In the genomic region with DNA sequence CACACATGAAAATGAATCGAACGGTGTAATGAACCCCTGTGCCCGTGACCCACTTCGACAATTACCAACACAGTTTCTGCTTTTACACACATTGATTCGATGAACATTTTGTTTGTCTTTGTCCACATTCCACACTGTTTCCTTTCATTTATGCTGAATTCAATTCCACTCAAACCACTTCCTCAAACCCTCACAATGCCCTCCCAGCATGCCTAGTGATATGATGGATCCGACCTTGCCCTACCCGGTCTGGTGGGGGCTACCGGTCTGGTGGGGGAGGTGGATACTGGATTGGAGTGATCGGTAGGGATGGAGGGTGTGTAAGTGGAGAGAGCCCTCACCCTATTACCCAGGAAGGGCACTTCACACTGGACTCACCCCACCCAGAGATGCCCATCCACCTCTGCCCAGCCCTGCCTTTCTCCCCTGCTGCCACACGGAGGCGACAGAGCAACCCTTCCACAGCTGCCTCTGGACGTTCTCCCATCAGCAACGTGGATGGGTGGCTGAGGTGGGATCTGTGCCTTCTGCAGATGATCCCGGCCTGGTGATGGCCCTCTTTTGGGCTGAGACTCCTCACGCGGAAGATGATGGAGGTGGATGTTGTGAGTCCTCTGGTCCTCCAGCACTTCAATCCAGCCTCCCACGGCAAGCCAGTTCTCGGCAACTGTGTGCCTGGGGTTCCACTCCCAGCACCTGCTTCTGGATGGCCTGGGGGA, we compare ENCODE assay signal across 8 cellular contexts. TPM values are rescaled to one million over a fixed set of nuclear protein-coding genes. Genes with fewer than 3 reads are reported as not detected.
A peak's percentile ranks its signal among the peaks of the same experiment; 100 is the strongest.
DNase-seq lines count a peak whose midpoint lies in the region; TF ChIP-seq lines count a peak whose summit lies in the region.

No MANE protein-coding gene starts in this region.

- peak overlapping the region in 6 of 10 experiments; percentile 21 to 59 (median 30); a peak in 11 of 20 replicates for H3K4me3 ChIP-seq in BLaER1 treated with 17β-estradiol and CSF1 and Interleukin-3, amounts not matched to agents 10 nM and 100 nM
- H3K4me3 ChIP-seq in HAP-1 (no peak overlapping the region), endodermal cell (ENCODE audit: low read length) (no peak overlapping the region)

- peak overlapping the region; percentile 53 to 93 (median 64) for H3K4me2 ChIP-seq in BLaER1 treated with 17β-estradiol and CSF1 and Interleukin-3, amounts not matched to agents 10 nM and 100 nM

- no peaks in the 10 kb centered on the region for H4K20me1 ChIP-seq in BLaER1 treated with 17β-estradiol and CSF1 and Interleukin-3, amounts not matched to agents 10 nM and 100 nM

- no peak overlapping the region for H3K27ac Mint-ChIP-seq in endodermal cell

- peak; percentile 89 for TF ChIP-seq CTCF in endodermal cell (conservative IDR thresholded peaks at IDR 0.05)

- no peaks in the 10 kb centered on the region for H3K4me1 Mint-ChIP-seq in endodermal cell

- peaks cover 45 to 62% (median 55%) of the 10 kb centered on the region in 10 experiments for H3K4me1 ChIP-seq in BLaER1 treated with 17β-estradiol and CSF1 and Interleukin-3, amounts not matched to agents 10 nM and 100 nM
- no peaks in the 10 kb centered on the region for H3K4me1 ChIP-seq in HAP-1
- no peaks in the 10 kb centered on the region for H3K4me1 ChIP-seq in endodermal cell (ENCODE audit: control insufficient read depth, insufficient read depth, low read length)

- in situ Hi-C loops in HAP-1 (cut with MboI; ENCODE audit: low sequenced_read_pairs) = no loop called here

- H3K4me3 Mint-ChIP-seq in endodermal cell = no peak overlapping the region

- no peaks in the 10 kb centered on the region for H3K27me3 ChIP-seq in BLaER1 treated with 17β-estradiol and CSF1 and Interleukin-3, amounts not matched to agents 10 nM and 100 nM
- H3K27me3 ChIP-seq in HAP-1 (ENCODE audit: low read depth) (no peaks in the 10 kb centered on the region), endodermal cell (ENCODE audit: control insufficient read depth, insufficient read depth, low read length, poor library complexity, severe bottlenecking) (no peaks in the 10 kb centered on the region)

- no peaks in the 10 kb centered on the region for H3K27me3 Mint-ChIP-seq in endodermal cell (ENCODE audit: insufficient read depth)

- H3K36me3 ChIP-seq in BLaER1 treated with 17β-estradiol and CSF1 and Interleukin-3, amounts not matched to agents 10 nM and 100 nM = no peaks in the 10 kb centered on the region
- H3K36me3 ChIP-seq in HAP-1 (replicated peaks) = no peaks in the 10 kb centered on the region
- H3K36me3 ChIP-seq in endodermal cell (ENCODE audit: control insufficient read depth, insufficient read depth, low read length) = no peaks in the 10 kb centered on the region

- no peaks in the 10 kb centered on the region for H3K9me3 Mint-ChIP-seq in endodermal cell

- peak; percentile 37 to 82 for DNase-seq in HAP-1 (ENCODE audit: low spot score in 2 of 2)
- peak; percentile 80 for DNase-seq in NCI-H82 (lab: John Stamatoyannopoulos, UW)
- peak; percentile 84 for DNase-seq in activated CD8-positive, alpha-beta memory T cell treated with anti-CD3 and anti-CD28 coated beads for 24 hours
- DNase-seq in endodermal cell = peak; percentile 91
- peak; percentile 90 for DNase-seq in mesenteric fat pad (ENCODE audit: low spot score)
- peak; percentile 30 to 42 for DNase-seq in stimulated activated CD8-positive, alpha-beta memory T cell treated with anti-CD3 and anti-CD28 coated beads, Interleukin-7, amount 100 ng/mL, for 48 hours (ENCODE audit: extremely low read depth in 1 of 2, low read depth in 1 of 2)
- DNase-seq in NCI-H128 (lab: John Stamatoyannopoulos, UW; ENCODE audit: unreplicated experiment) = no peak

- peak overlapping the region in 9 of 11 experiments; percentile 31 to 79 (median 65); a peak in 17 of 22 replicates for H3K27ac ChIP-seq in BLaER1 treated with 17β-estradiol and CSF1 and Interleukin-3, amounts not matched to agents 10 nM and 100 nM
- no peak overlapping the region for H3K27ac ChIP-seq in endodermal cell (ENCODE audit: low read depth, low read length)

- WGBS in endodermal cell (ENCODE audit: insufficient coverage in 1 of 2, insufficient read length in 1 of 2), 2 experiments = 51 to 63% methylated on average over 8 to 17 of the region's 18 CpGs

- no peaks in the 10 kb centered on the region for H3K36me3 Mint-ChIP-seq in endodermal cell (ENCODE audit: low read depth)

- peak overlapping the region in 9 of 11 experiments; percentile 35 to 76 (median 57); a peak in 15 of 22 replicates for H3K9ac ChIP-seq in BLaER1 treated with 17β-estradiol and CSF1 and Interleukin-3, amounts not matched to agents 10 nM and 100 nM
- no peak overlapping the region for H3K9ac ChIP-seq in endodermal cell (ENCODE audit: extremely low read depth, low read length, poor library complexity, severe bottlenecking)

- no peaks in the 10 kb centered on the region for H3K9me3 ChIP-seq in BLaER1 treated with 17β-estradiol and CSF1 and Interleukin-3, amounts not matched to agents 10 nM and 100 nM (replicated peaks in 1 of 11)
- no peaks in the 10 kb centered on the region for H3K9me3 ChIP-seq in HAP-1
- H3K9me3 ChIP-seq in endodermal cell (ENCODE audit: control insufficient read depth, low read length) = no peaks in the 10 kb centered on the region

RNA-seq across cellular contexts. Expression of gene P2RY2, which starts 33.0 kb away (rescaled TPM):
- total RNA-seq in endodermal cell (under 1 TPM; 0.60 to 0.62 TPM), mesenteric fat pad (1.4 TPM)
- 0.25 TPM for polyA plus RNA-seq in endodermal cell (2013, experiment 1 of 2)
- 0.54 TPM for polyA plus RNA-seq in endodermal cell (2013, experiment 2 of 2)

RNA-seq across cellular contexts. Expression of gene FCHSD2, which starts 43.0 kb away (rescaled TPM):
- total RNA-seq in endodermal cell = 10 to 100 TPM; 14.0 to 17.6 TPM
- polyA plus RNA-seq in endodermal cell (2013, experiment 1 of 2) = 18.0 TPM
- polyA plus RNA-seq in endodermal cell (2013, experiment 2 of 2) = 19.5 TPM
- 54.9 TPM for total RNA-seq in mesenteric fat pad

Comparison
In these comparisons a context has a peak if more than half of its experiments do, and no peak if none do; other contexts are left out.
1. H3K4me3 ChIP-seq: peak in BLaER1 treated with 17β-estradiol and CSF1 and Interleukin-3, amounts not matched to agents 10 nM and 100 nM (6 of 10); none in HAP-1 (single experiment) and endodermal cell (single experiment).